ENCODE assay signal across 9 cellular contexts in genomic region chr11:16184588-16184987, GRCh38.
DNase-seq lines count a peak whose midpoint lies in the region; ATAC-seq and TF ChIP-seq lines count a peak whose summit lies in the region.
"Had no signal": no experiment of that assay in that cellular context is flagged by ENCODE, and none has a peak within 500 bp of the region (broad histone marks: within the 10 kb centered on the region; RNA-seq: fewer than 3 reads in every experiment).

No MANE protein-coding gene starts in this region.

- peak overlapping the region; percentile 46 for H3K27ac Mint-ChIP-seq in endodermal cell
- H3K27ac Mint-ChIP-seq: neural progenitor cell had no signal

- no peaks in the 10 kb centered on the region for H3K36me3 Mint-ChIP-seq in endodermal cell (ENCODE audit: low read depth)

- H3K4me1 ChIP-seq in endodermal cell (ENCODE audit: control insufficient read depth, insufficient read depth, low read length) (peaks cover 5% of the 10 kb centered on the region), ascending aorta (no peaks in the 10 kb centered on the region), tibial artery (peaks cover 0 to 10% (median 0%) of the 10 kb centered on the region in 4 donors)

- intact Hi-C loops in ascending aorta (cut with DNase I) (no loop called here), tibial artery (cut with DNase I; ENCODE audit: low total_unique reads) (no loop called here)

- peak; percentile 51 for DNase-seq in Daoy (ENCODE audit: low read depth)
- peak; percentile 22 for DNase-seq in NCI-H460 (ENCODE audit: extremely low read depth, low read depth)
- DNase-seq in endodermal cell = peak; percentile 52
- DNase-seq in non-pigmented ciliary epithelial cell (ENCODE audit: low read depth) = peak; percentile 23
- no peak for DNase-seq in ascending aorta (ENCODE audit: low spot score in 2 of 2)
- DNase-seq in NCI-H524 (lab: John Stamatoyannopoulos, UW) = no peak
- no peak for DNase-seq in tibial artery

- no peak overlapping the region for H3K4me3 Mint-ChIP-seq in endodermal cell
- H3K4me3 Mint-ChIP-seq: neural progenitor cell had no signal

- TF ChIP-seq CTCF in endodermal cell (conservative IDR thresholded peaks at IDR 0.05) (no peak), ascending aorta (IDR thresholded peaks at IDR 0.05) (no peak), tibial artery (IDR thresholded peaks at IDR 0.05) (no peak)

- H3K36me3 ChIP-seq in endodermal cell (ENCODE audit: control insufficient read depth, insufficient read depth, low read length) (no peaks in the 10 kb centered on the region), ascending aorta (no peaks in the 10 kb centered on the region), tibial artery (no peaks in the 10 kb centered on the region)
- H3K36me3 ChIP-seq: neural progenitor cell had no signal

- peaks cover 26% of the 10 kb centered on the region for H3K4me1 Mint-ChIP-seq in endodermal cell

- H3K27me3 ChIP-seq in endodermal cell (ENCODE audit: control insufficient read depth, insufficient read depth, low read length, poor library complexity, severe bottlenecking) = no peaks in the 10 kb centered on the region
- H3K27me3 ChIP-seq in ascending aorta = no peaks in the 10 kb centered on the region
- no peaks in the 10 kb centered on the region for H3K27me3 ChIP-seq in tibial artery
- H3K27me3 ChIP-seq: neural progenitor cell had no signal

- no peaks in the 10 kb centered on the region for H3K9me3 Mint-ChIP-seq in endodermal cell
- H3K9me3 Mint-ChIP-seq: neural progenitor cell had no signal

- WGBS in endodermal cell (ENCODE audit: insufficient coverage in 1 of 2, insufficient read length in 1 of 2), 2 experiments = 42% methylated on average over 1 of the region's 1 CpG; no CpG with 5 or more reads in 1 of the 2 experiments

- no peaks in the 10 kb centered on the region for H3K27me3 Mint-ChIP-seq in endodermal cell (ENCODE audit: insufficient read depth)

- ATAC-seq in HG02610 (IDR thresholded peaks at IDR 0.05; ENCODE audit: unreplicated experiment) = no peak

- no peak overlapping the region for H3K4me3 ChIP-seq in endodermal cell (ENCODE audit: low read length)
- no peak overlapping the region for H3K4me3 ChIP-seq in ascending aorta
- no peak overlapping the region for H3K4me3 ChIP-seq in tibial artery
- H3K4me3 ChIP-seq: neural progenitor cell had no signal

- H3K27ac ChIP-seq in endodermal cell (ENCODE audit: low read depth, low read length) = no peak overlapping the region
- H3K27ac ChIP-seq in ascending aorta = no peak overlapping the region
- no peak overlapping the region for H3K27ac ChIP-seq in tibial artery
- H3K27ac ChIP-seq: neural progenitor cell had no signal

- no peaks in the 10 kb centered on the region for H3K9me3 ChIP-seq in endodermal cell (ENCODE audit: control insufficient read depth, low read length)
- H3K9me3 ChIP-seq in ascending aorta = no peaks in the 10 kb centered on the region
- H3K9me3 ChIP-seq in tibial artery = no peaks in the 10 kb centered on the region

- no peak overlapping the region for H3K9ac ChIP-seq in endodermal cell (ENCODE audit: extremely low read depth, low read length, poor library complexity, severe bottlenecking)
- H3K9ac ChIP-seq: neural progenitor cell had no signal

Comparison
In these comparisons a context has a peak if more than half of its experiments do, and no peak if none do; other contexts are left out.
1. DNase-seq: peak in Daoy (single experiment), NCI-H460 (single experiment), endodermal cell (single experiment) and non-pigmented ciliary epithelial cell (single experiment); none in ascending aorta (0 of 2), NCI-H524 (0 of 2) and tibial artery (0 of 2).